Comparison of ENCODE assay signal across 10 cellular contexts in genomic region chr6:35486005-35486925, GRCh38. TPM values are rescaled to one million over a fixed set of nuclear protein-coding genes. Genes with fewer than 3 reads are reported as not detected.
A peak's percentile ranks its signal among the peaks of the same experiment; 100 is the strongest.
DNase-seq lines count a peak whose midpoint lies in the region; ATAC-seq and TF ChIP-seq lines count a peak whose summit lies in the region.
"Had no signal": no experiment of that assay in that cellular context is flagged by ENCODE, and none has a peak within 500 bp of the region (broad histone marks: within the 10 kb centered on the region; RNA-seq: fewer than 3 reads in every experiment).

No MANE protein-coding gene starts in this region.

- TF ChIP-seq EP300 in tibial nerve (IDR thresholded peaks at IDR 0.05) = no peak

- no peak overlapping the region for H2AFZ ChIP-seq in mesenchymal stem cell (ENCODE audit: low read depth, low read length)

- H2BK12ac ChIP-seq in mesenchymal stem cell (ENCODE audit: low read length in 2 of 2) = peak overlapping the region; percentile 39 to 83

- H4K8ac ChIP-seq in mesenchymal stem cell (ENCODE audit: low read length) = peak overlapping the region; percentile 83

- peak overlapping the region; percentile 40 for H4K91ac ChIP-seq in mesenchymal stem cell (ENCODE audit: low read length)

- peak overlapping the region; percentile 32 for H3K27ac Mint-ChIP-seq in endothelial cell (ENCODE audit: unreplicated experiment)

- H3K18ac ChIP-seq in mesenchymal stem cell (ENCODE audit: low read depth in 1 of 2, low read length in 2 of 2) = peak overlapping the region; percentile 71 to 81

- peaks cover 35% of the 10 kb centered on the region for H3K79me1 ChIP-seq in mesenchymal stem cell (replicated peaks; ENCODE audit: low read length, poor library complexity, severe bottlenecking)

- H3K36me3 Mint-ChIP-seq in endothelial cell (ENCODE audit: low read depth, unreplicated experiment) = peaks cover 3% of the 10 kb centered on the region

- TF ChIP-seq POLR2A in tibial nerve (IDR thresholded peaks at IDR 0.05) = no peak

- H3K4me3 ChIP-seq in mesenchymal stem cell (ENCODE audit: insufficient read depth in 1 of 2, low read depth in 1 of 2, low read length in 2 of 2) (peak overlapping the region in 1 of 2 experiments; percentile 13), tibial nerve (no peak overlapping the region)
- no peak overlapping the region for H3K4me3 ChIP-seq in effector memory CD4-positive, alpha-beta T cell (ENCODE audit: insufficient read depth, low read depth, low read length, poor library complexity, severe bottlenecking)
- H3K4me3 ChIP-seq: GM12878 had no signal

- no peak overlapping the region for H2BK120ac ChIP-seq in mesenchymal stem cell (ENCODE audit: low read depth, low read length)

- H3K36me3 ChIP-seq in mesenchymal stem cell (ENCODE audit: control insufficient read depth in 1 of 2, insufficient read depth in 2 of 2, low read depth in 1 of 2, low read length in 2 of 2) (peaks cover 32 to 47% of the 10 kb centered on the region in 2 experiments), tibial nerve (peaks cover 0 to 20% (median 0%) of the 10 kb centered on the region in 3 donors)
- H3K36me3 ChIP-seq in effector memory CD4-positive, alpha-beta T cell (ENCODE audit: control insufficient read depth, insufficient read depth, low read length) = no peaks in the 10 kb centered on the region

- peak overlapping the region; percentile 26 to 88 for H3K4ac ChIP-seq in mesenchymal stem cell (ENCODE audit: low read depth in 1 of 2, low read length in 2 of 2)

- peak overlapping the region; percentile 61 for H2BK15ac ChIP-seq in mesenchymal stem cell (ENCODE audit: low read depth, poor library complexity, severe bottlenecking)

- WGBS in mesenchymal stem cell = 53% methylated on average over 60 of the region's 61 CpGs
- WGBS in tibial nerve, 2 donors = 67 to 69% methylated on average over 60 to 61 of the region's 61 CpGs

- peak overlapping the region; percentile 98 for H2AK5ac ChIP-seq in mesenchymal stem cell (ENCODE audit: low read length, severe bottlenecking)

- no peak for ATAC-seq in GM21619 (IDR thresholded peaks at IDR 0.05; ENCODE audit: unreplicated experiment)
- ATAC-seq: GM12878 had no signal

- H3K4me1 Mint-ChIP-seq in endothelial cell (ENCODE audit: unreplicated experiment) = peaks cover 23% of the 10 kb centered on the region

- TF ChIP-seq CTCF in endothelial cell (IDR thresholded peaks at IDR 0.05; ENCODE audit: unreplicated experiment) = no peak
- no peak for TF ChIP-seq CTCF in tibial nerve (IDR thresholded peaks at IDR 0.05)

- H2BK5ac ChIP-seq in mesenchymal stem cell (ENCODE audit: low read depth, low read length, poor library complexity, severe bottlenecking) = peak overlapping the region; percentile 5

- H3K9me3 Mint-ChIP-seq in endothelial cell (ENCODE audit: unreplicated experiment) = no peaks in the 10 kb centered on the region

- H3K27me3 ChIP-seq in mesenchymal stem cell (ENCODE audit: control insufficient read depth in 1 of 2, insufficient read depth in 1 of 2, low read length in 2 of 2) (no peaks in the 10 kb centered on the region), tibial nerve (no peaks in the 10 kb centered on the region)
- no peaks in the 10 kb centered on the region for H3K27me3 ChIP-seq in effector memory CD4-positive, alpha-beta T cell (replicated peaks; ENCODE audit: control insufficient read depth, insufficient read depth, low read length, poor library complexity, severe bottlenecking)

- peak overlapping the region; percentile 78 for H3K4me3 Mint-ChIP-seq in endothelial cell (ENCODE audit: unreplicated experiment)

- H3K9me3 ChIP-seq in mesenchymal stem cell (ENCODE audit: control insufficient read depth, low read length) (no peaks in the 10 kb centered on the region), tibial nerve (no peaks in the 10 kb centered on the region)
- no peaks in the 10 kb centered on the region for H3K9me3 ChIP-seq in effector memory CD4-positive, alpha-beta T cell (ENCODE audit: control insufficient read depth, low read length)

- no peak overlapping the region for H3K4me2 ChIP-seq in mesenchymal stem cell (ENCODE audit: low read length, poor library complexity, severe bottlenecking)

- H3K4me1 ChIP-seq in mesenchymal stem cell (ENCODE audit: control insufficient read depth, insufficient read depth, low read depth, low read length) (peaks cover 71% of the 10 kb centered on the region), tibial nerve (peaks cover 0 to 53% (median 17%) of the 10 kb centered on the region in 4 donors)
- no peaks in the 10 kb centered on the region for H3K4me1 ChIP-seq in effector memory CD4-positive, alpha-beta T cell (ENCODE audit: control insufficient read depth, insufficient read depth, low read length, poor library complexity, severe bottlenecking)

- H3K27ac ChIP-seq in mesenchymal stem cell (ENCODE audit: low read length, poor library complexity, severe bottlenecking) = peak overlapping the region; percentile 82
- H3K27ac ChIP-seq in tibial nerve = peak overlapping the region; percentile 36 to 74 (median 69)
- H3K27ac ChIP-seq in effector memory CD4-positive, alpha-beta T cell (ENCODE audit: insufficient read depth, low read length, poor library complexity, severe bottlenecking) = no peak overlapping the region

- H3K23ac ChIP-seq in mesenchymal stem cell (ENCODE audit: low read length in 2 of 2) = peak overlapping the region in 1 of 2 experiments; percentile 20

- H3K27me3 Mint-ChIP-seq in endothelial cell (ENCODE audit: unreplicated experiment) = peaks cover 11% of the 10 kb centered on the region

- H3K14ac ChIP-seq in mesenchymal stem cell (ENCODE audit: low read length in 2 of 2) = peak overlapping the region in 1 of 2 experiments; percentile 73

- DNase-seq in NCI-H226 (peak; percentile 92), endothelial cell (ENCODE audit: low spot score) (no peak), mesenchymal stem cell (peak; percentile 60), tibial nerve (ENCODE audit: low spot score in 2 of 2) (no peak), LoVo (ENCODE audit: low spot score) (no peak), NCI-H1930 (lab: John Stamatoyannopoulos, UW) (no peak)
- no peak for DNase-seq in effector memory CD4-positive, alpha-beta T cell

- H3K9ac ChIP-seq in mesenchymal stem cell (ENCODE audit: low read length) = peak overlapping the region; percentile 63

RNA-seq across cellular contexts. Expression of gene TEAD3, which starts 10.6 kb away (rescaled TPM):
- total RNA-seq in endothelial cell (ENCODE audit: unreplicated experiment) (6.3 TPM), tibial nerve (10 to 100 TPM in 3 of 4 donors, 1 to 10 TPM in 1; 9.8 to 20.1 (median 13.6) TPM)
- polyA plus RNA-seq in mesenchymal stem cell (2013, experiment 1 of 2) = 41.3 TPM
- 39.0 TPM for polyA plus RNA-seq in mesenchymal stem cell (2013, experiment 2 of 2)

RNA-seq across cellular contexts. Expression of gene RPL10A, which starts 18.1 kb away (rescaled TPM):
- total RNA-seq in endothelial cell (ENCODE audit: unreplicated experiment) = 1,320 TPM
- 1,727 TPM for polyA plus RNA-seq in mesenchymal stem cell (2013, experiment 1 of 2)
- polyA plus RNA-seq in mesenchymal stem cell (2013, experiment 2 of 2) = 1,711 TPM
- total RNA-seq in tibial nerve = 1,000 to 10,000 TPM in 3 of 4 donors, 100 to 1,000 TPM in 1; 952 to 1,436 (median 1,121) TPM

RNA-seq across cellular contexts. Expression of gene TULP1, which starts 26.4 kb away (rescaled TPM):
- total RNA-seq in endothelial cell (ENCODE audit: unreplicated experiment) = not detected
- not detected for polyA plus RNA-seq in mesenchymal stem cell (2013, experiment 1 of 2)
- polyA plus RNA-seq in mesenchymal stem cell (2013, experiment 2 of 2) = not detected
- total RNA-seq in tibial nerve = under 1 TPM in 1 of 4 donors, not detected in 3; 0.60 TPM
- total RNA-seq: glomerular endothelial cell, GM12878 had no signal
- polyA plus RNA-seq: GM12878 had no signal

RNA-seq across cellular contexts. Expression of gene FANCE, which starts 34.1 kb away (rescaled TPM):
- 21.8 TPM for total RNA-seq in endothelial cell (ENCODE audit: unreplicated experiment)
- polyA plus RNA-seq in mesenchymal stem cell (2013, experiment 1 of 2) = 2.3 TPM
- polyA plus RNA-seq in mesenchymal stem cell (2013, experiment 2 of 2) = 2.3 TPM
- total RNA-seq in tibial nerve = 1 to 10 TPM; 8.1 to 9.6 (median 8.4) TPM

Comparison
In these comparisons a context has a peak if more than half of its experiments do, and no peak if none do; other contexts are left out.
1. DNase-seq: peak in NCI-H226 (single experiment) and mesenchymal stem cell (single experiment); none in endothelial cell (single experiment), tibial nerve (0 of 2), effector memory CD4-positive, alpha-beta T cell (0 of 3), LoVo (single experiment) and NCI-H1930 (0 of 2).